1 cellular context compared by ENCODE assay signal in the genomic region with DNA sequence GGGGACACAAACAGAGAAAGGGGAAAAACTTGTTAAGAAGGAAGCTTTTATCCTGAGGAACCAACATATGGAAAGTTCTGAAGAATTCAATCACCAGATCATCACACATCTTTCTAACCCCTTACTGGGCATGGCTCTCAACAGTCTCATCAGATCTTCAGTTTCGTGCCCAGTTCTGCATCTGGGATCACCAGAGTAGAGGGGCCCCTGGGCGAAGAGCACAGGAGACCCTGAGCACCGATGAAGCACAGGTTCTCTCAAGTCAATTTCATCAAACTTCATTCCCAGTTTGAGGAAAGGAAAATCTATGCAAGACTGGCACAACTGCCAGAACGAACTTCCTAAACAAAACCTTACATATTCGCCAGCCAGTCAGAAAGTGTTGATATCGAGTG.
TF ChIP-seq lines count a peak whose summit lies in the region.

No MANE protein-coding gene starts in this region.

TF ChIP-seq in K562, 482 proteins besides CTCF, POLR2A, EP300 and RAD21:
- TF ChIP-seq, protein P1, sequence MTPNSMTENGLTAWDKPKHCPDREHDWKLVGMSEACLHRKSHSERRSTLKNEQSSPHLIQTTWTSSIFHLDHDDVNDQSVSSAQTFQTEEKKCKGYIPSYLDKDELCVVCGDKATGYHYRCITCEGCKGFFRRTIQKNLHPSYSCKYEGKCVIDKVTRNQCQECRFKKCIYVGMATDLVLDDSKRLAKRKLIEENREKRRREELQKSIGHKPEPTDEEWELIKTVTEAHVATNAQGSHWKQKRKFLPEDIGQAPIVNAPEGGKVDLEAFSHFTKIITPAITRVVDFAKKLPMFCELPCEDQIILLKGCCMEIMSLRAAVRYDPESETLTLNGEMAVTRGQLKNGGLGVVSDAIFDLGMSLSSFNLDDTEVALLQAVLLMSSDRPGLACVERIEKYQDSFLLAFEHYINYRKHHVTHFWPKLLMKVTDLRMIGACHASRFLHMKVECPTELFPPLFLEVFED (CRISPR knock-in tag; conservative IDR thresholded peaks at IDR 0.05), result no peak
- 0 out of 2 replicates have a peak, but pooled peaks have one; percentile 34 for TF ChIP-seq SP1 (CRISPR knock-in tag; IDR thresholded peaks at IDR 0.05)
